Comparison of ENCODE assay signal across 19 cellular contexts in the genomic region with DNA sequence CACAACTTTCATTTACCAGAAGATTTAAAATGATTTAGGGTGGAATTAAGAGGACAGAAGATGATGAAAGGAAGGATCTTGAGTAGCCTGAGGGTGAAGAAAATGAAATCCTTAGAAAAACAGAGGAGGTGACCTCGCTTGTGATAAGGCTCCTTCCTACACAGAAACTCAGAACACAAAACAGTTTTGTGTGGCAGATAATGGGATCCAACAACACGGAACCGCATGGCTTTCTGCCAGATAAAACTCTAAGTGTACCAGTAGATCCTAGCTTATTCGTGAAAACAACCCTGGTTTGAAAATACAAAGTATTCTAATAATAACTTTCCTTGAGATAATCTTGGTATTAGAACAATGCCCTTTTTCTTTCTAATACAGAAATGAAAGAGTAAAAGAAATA.
DNase-seq lines count a peak whose midpoint lies in the region; ATAC-seq and TF ChIP-seq lines count a peak whose summit lies in the region.
"Had no signal": no experiment of that assay in that cellular context is flagged by ENCODE, and none has a peak within 500 bp of the region (broad histone marks: within the 10 kb centered on the region; RNA-seq: fewer than 3 reads in every experiment).

No MANE protein-coding gene starts in this region.

- TF ChIP-seq POLR2A in esophagus squamous epithelium (IDR thresholded peaks at IDR 0.05), result no peak

- H3K27me3 ChIP-seq in ACC112 (ENCODE audit: insufficient read depth, low read length), result no peaks in the 10 kb centered on the region
- H3K27me3 ChIP-seq in esophagus squamous epithelium, result peaks cover 0 to 18% (median 0%) of the 10 kb centered on the region in 4 donors

- H3K36me3 Mint-ChIP-seq in chondrocyte (ENCODE audit: low read depth) (no peaks in the 10 kb centered on the region), osteocyte (ENCODE audit: unreplicated experiment) (no peaks in the 10 kb centered on the region)
- H3K36me3 Mint-ChIP-seq: CD8-positive, alpha-beta T cell had no signal

- intact Hi-C loops in esophagus squamous epithelium (cut with DNase I), result no loop called here

- no peaks in the 10 kb centered on the region for H3K4me1 ChIP-seq in ACC112 (ENCODE audit: control insufficient read depth, insufficient read depth, low read length, unreplicated experiment)
- H3K4me1 ChIP-seq in esophagus squamous epithelium, result peaks cover 0 to 4% (median 0%) of the 10 kb centered on the region in 3 donors

- 38 to 52% methylated on average over 4 of the region's 4 CpGs for WGBS in esophagus squamous epithelium, 2 donors

- DNase-seq in OCI-M1 (lab: John Stamatoyannopoulos, UW) (peak; percentile 93), chondrocyte (ENCODE audit: low spot score) (no peak), osteocyte (ENCODE audit: extremely low spot score, unreplicated experiment) (no peak), esophagus squamous epithelium (lab: John Stamatoyannopoulos, UW) (no peak), NCI-H524 treated with DMSO at 0.1 percent for 48 hours (lab: John Stamatoyannopoulos, UW) (no peak)
- DNase-seq: C1 segment of cervical spinal cord; CD8-positive, alpha-beta T cell; GOT3; IMR-90; NCI-H1694; NCI-H2081; NCI-H2171; NCI-H526; SW 1271 had no signal

- no peaks in the 10 kb centered on the region for H3K27me3 Mint-ChIP-seq in chondrocyte (ENCODE audit: low read depth)
- no peaks in the 10 kb centered on the region for H3K27me3 Mint-ChIP-seq in osteocyte (ENCODE audit: unreplicated experiment)

- H3K36me3 ChIP-seq in ACC112 (ENCODE audit: insufficient read depth, low read length) (no peaks in the 10 kb centered on the region), esophagus squamous epithelium (no peaks in the 10 kb centered on the region)

- no peak overlapping the region for H3K27ac ChIP-seq in ACC112 (ENCODE audit: low read depth, low read length)
- no peak overlapping the region for H3K27ac ChIP-seq in esophagus squamous epithelium
- H3K27ac ChIP-seq: 22Rv1 had no signal

- H3K4me3 Mint-ChIP-seq in chondrocyte (ENCODE audit: unreplicated experiment), result no peak overlapping the region
- H3K4me3 Mint-ChIP-seq in osteocyte (ENCODE audit: unreplicated experiment), result no peak overlapping the region
- H3K4me3 Mint-ChIP-seq: CD8-positive, alpha-beta T cell had no signal

- peak overlapping the region; percentile 7 for H2AFZ ChIP-seq in ACC112 (ENCODE audit: low read length, unreplicated experiment)

- no peak for ATAC-seq in esophagus mucosa
- ATAC-seq in GM18498 (IDR thresholded peaks at IDR 0.05; ENCODE audit: unreplicated experiment), result no peak
- ATAC-seq: CD8-positive, alpha-beta T cell; Right ventricle myocardium inferior had no signal

- TF ChIP-seq CTCF in chondrocyte (IDR thresholded peaks at IDR 0.05) (no peak), osteocyte (IDR thresholded peaks at IDR 0.05) (no peak), esophagus squamous epithelium (IDR thresholded peaks at IDR 0.05) (no peak)

- no peaks in the 10 kb centered on the region for H3K9me3 ChIP-seq in esophagus squamous epithelium

- H3K79me2 ChIP-seq in ACC112 (ENCODE audit: control insufficient read depth, insufficient read depth, low read length, unreplicated experiment), result no peaks in the 10 kb centered on the region

- H3K4me3 ChIP-seq in ACC112 (ENCODE audit: low read depth, low read length), result no peak overlapping the region
- no peak overlapping the region for H3K4me3 ChIP-seq in esophagus squamous epithelium

- H3K4me1 Mint-ChIP-seq in chondrocyte (ENCODE audit: low read depth) (peaks cover 19% of the 10 kb centered on the region), osteocyte (ENCODE audit: unreplicated experiment) (peaks cover 15% of the 10 kb centered on the region)

- H3K27ac Mint-ChIP-seq in chondrocyte (ENCODE audit: unreplicated experiment) (peak overlapping the region; percentile 11), osteocyte (ENCODE audit: unreplicated experiment) (peak overlapping the region; percentile 23)
- H3K27ac Mint-ChIP-seq: CD8-positive, alpha-beta T cell had no signal

- H3K9me3 Mint-ChIP-seq in chondrocyte (ENCODE audit: low read depth) (no peaks in the 10 kb centered on the region), osteocyte (ENCODE audit: unreplicated experiment) (no peaks in the 10 kb centered on the region)
- H3K9me3 Mint-ChIP-seq: CD8-positive, alpha-beta T cell had no signal
